In the genomic region with DNA sequence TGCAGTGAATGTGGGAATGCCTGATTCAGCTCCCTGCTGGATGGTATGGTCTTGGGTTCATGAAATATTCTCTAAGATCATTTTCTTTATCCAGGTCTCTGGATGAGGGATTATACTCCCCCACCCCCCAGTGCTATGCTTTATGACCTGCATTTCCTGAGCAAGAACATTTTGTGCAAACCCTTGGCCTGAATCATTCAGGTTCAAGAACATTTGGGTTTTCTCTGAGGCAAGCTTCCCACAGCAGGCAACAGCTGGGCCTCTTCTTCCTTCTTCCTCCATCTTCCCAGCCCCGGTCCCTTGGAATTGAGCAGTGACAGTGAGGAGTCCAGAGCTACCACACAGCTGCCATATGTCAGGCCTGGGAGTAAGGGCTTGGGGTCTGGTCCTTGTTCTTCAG, we compare ENCODE assay signal across 24 cellular contexts. TPM values are rescaled to one million over a fixed set of nuclear protein-coding genes. Genes with fewer than 3 reads are reported as not detected.
"Had no signal": no experiment of that assay in that cellular context is flagged by ENCODE, and none has a peak within 500 bp of the region (broad histone marks: within the 10 kb centered on the region; RNA-seq: fewer than 3 reads in every experiment).

No MANE protein-coding gene starts in this region.

- H3K36me3 Mint-ChIP-seq: naive B cell, type B pancreatic cell had no signal

- H3K9ac ChIP-seq: parathyroid adenoma had no signal

- H3K4me3 Mint-ChIP-seq: effector memory CD8-positive, alpha-beta T cell; naive B cell; nephron; type B pancreatic cell had no signal

- DNase-seq: effector memory CD8-positive, alpha-beta T cell; foreskin melanocyte; head of caudate nucleus; kidney; left cardiac atrium; left ventricle myocardium superior; mesendoderm; naive B cell; occipital lobe; stimulated activated CD4-positive, alpha-beta T cell treated with anti-CD3 and anti-CD28 coated beads, Interleukin-2, amount 100 ng/mL, for 48 hours; stimulated activated naive CD8-positive, alpha-beta T cell treated with anti-CD3 and anti-CD28 coated beads, Interleukin-15, Interleukin-2, amounts not matched to agents 100 U/mL and 50 U/mL, for 24 hours; thyroid gland; uterus had no signal

- H3K27ac ChIP-seq: epithelial cell of prostate, hepatocyte, parathyroid adenoma, prostate gland, suprapubic skin, thyroid gland, uterus had no signal

- H3K4me1 Mint-ChIP-seq: nephron had no signal

- H3K36me3 ChIP-seq: esophagus muscularis mucosa, prostate gland, suprapubic skin, thyroid gland, uterus had no signal

- H3K4me3 ChIP-seq: esophagus muscularis mucosa, hepatocyte, lung, prostate gland, smooth muscle cell, suprapubic skin, thyroid gland, uterus had no signal

- H3K27me3 ChIP-seq: esophagus muscularis mucosa, hepatocyte, suprapubic skin, thyroid gland, uterus had no signal

- H3K9me3 Mint-ChIP-seq: effector memory CD8-positive, alpha-beta T cell; naive B cell; nephron; type B pancreatic cell had no signal

- H3K4me1 ChIP-seq: esophagus muscularis mucosa, parathyroid adenoma, prostate gland, suprapubic skin, uterus had no signal

- H3K27ac Mint-ChIP-seq: effector memory CD8-positive, alpha-beta T cell; type B pancreatic cell had no signal

- ATAC-seq: effector memory CD8-positive, alpha-beta T cell; left cardiac atrium; left ventricle myocardium superior; sciatic nerve; stimulated activated naive CD8-positive, alpha-beta T cell treated with anti-CD3 and anti-CD28 coated beads, Interleukin-15, Interleukin-2, amounts not matched to agents 100 U/mL and 50 U/mL, for 24 hours had no signal

RNA-seq across cellular contexts. Expression of a gene that starts 58.6 kb away (rescaled TPM):
- total RNA-seq: left ventricle myocardium superior had no signal
